2 cellular contexts compared by ENCODE assay signal in the genomic region with DNA sequence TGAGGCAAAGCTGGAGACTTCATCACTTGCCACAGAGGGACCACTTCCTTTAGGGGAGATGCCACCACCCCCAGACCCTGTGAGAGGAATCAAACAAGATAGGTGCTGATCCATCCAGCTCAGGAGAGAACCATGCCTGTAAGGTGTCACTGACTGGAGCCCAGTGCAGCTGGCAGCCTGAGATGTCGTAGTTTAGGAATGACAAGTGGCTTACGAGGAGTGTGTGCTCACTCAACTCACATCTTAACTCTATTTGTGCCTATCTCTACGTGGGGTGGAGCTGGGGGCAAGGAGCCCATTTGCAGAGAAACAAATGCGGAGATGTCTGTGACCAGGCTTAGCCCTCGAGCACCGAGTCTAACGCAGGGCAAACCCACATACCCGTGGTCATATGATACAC.
TF ChIP-seq lines count a peak whose summit lies in the region.

No MANE protein-coding gene starts in this region.

TF ChIP-seq in GM23338, 12 proteins besides CTCF, POLR2A, EP300 and RAD21 (continues in another document):
- TF ChIP-seq, protein P1, sequence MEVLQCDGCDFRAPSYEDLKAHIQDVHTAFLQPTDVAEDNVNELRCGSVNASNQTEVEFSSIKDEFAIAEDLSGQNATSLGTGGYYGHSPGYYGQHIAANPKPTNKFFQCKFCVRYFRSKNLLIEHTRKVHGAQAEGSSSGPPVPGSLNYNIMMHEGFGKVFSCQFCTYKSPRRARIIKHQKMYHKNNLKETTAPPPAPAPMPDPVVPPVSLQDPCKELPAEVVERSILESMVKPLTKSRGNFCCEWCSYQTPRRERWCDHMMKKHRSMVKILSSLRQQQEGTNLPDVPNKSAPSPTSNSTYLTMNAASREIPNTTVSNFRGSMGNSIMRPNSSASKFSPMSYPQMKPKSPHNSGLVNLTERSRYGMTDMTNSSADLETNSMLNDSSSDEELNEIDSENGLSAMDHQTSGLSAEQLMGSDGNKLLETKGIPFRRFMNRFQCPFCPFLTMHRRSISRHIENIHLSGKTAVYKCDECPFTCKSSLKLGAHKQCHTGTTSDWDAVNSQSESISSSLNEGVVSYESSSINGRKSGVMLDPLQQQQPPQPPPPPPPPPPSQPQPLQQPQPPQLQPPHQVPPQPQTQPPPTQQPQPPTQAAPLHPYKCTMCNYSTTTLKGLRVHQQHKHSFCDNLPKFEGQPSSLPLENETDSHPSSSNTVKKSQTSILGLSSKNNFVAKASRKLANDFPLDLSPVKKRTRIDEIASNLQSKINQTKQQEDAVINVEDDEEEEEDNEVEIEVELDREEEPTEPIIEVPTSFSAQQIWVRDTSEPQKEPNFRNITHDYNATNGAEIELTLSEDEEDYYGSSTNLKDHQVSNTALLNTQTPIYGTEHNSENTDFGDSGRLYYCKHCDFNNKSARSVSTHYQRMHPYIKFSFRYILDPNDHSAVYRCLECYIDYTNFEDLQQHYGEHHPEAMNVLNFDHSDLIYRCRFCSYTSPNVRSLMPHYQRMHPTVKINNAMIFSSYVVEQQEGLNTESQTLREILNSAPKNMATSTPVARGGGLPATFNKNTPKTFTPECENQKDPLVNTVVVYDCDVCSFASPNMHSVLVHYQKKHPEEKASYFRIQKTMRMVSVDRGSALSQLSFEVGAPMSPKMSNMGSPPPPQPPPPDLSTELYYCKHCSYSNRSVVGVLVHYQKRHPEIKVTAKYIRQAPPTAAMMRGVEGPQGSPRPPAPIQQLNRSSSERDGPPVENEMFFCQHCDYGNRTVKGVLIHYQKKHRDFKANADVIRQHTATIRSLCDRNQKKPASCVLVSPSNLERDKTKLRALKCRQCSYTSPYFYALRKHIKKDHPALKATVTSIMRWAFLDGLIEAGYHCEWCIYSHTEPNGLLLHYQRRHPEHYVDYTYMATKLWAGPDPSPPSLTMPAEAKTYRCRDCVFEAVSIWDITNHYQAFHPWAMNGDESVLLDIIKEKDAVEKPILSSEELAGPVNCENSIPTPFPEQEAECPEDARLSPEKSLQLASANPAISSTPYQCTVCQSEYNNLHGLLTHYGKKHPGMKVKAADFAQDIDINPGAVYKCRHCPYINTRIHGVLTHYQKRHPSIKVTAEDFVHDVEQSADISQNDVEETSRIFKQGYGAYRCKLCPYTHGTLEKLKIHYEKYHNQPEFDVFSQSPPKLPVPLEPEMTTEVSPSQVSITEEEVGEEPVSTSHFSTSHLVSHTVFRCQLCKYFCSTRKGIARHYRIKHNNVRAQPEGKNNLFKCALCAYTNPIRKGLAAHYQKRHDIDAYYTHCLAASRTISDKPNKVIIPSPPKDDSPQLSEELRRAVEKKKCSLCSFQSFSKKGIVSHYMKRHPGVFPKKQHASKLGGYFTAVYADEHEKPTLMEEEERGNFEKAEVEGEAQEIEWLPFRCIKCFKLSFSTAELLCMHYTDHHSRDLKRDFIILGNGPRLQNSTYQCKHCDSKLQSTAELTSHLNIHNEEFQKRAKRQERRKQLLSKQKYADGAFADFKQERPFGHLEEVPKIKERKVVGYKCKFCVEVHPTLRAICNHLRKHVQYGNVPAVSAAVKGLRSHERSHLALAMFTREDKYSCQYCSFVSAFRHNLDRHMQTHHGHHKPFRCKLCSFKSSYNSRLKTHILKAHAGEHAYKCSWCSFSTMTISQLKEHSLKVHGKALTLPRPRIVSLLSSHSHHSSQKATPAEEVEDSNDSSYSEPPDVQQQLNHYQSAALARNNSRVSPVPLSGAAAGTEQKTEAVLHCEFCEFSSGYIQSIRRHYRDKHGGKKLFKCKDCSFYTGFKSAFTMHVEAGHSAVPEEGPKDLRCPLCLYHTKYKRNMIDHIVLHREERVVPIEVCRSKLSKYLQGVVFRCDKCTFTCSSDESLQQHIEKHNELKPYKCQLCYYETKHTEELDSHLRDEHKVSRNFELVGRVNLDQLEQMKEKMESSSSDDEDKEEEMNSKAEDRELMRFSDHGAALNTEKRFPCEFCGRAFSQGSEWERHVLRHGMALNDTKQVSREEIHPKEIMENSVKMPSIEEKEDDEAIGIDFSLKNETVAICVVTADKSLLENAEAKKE (CRISPR knock-in tag; IDR thresholded peaks at IDR 0.05), result no peak
- TF ChIP-seq, protein P2, sequence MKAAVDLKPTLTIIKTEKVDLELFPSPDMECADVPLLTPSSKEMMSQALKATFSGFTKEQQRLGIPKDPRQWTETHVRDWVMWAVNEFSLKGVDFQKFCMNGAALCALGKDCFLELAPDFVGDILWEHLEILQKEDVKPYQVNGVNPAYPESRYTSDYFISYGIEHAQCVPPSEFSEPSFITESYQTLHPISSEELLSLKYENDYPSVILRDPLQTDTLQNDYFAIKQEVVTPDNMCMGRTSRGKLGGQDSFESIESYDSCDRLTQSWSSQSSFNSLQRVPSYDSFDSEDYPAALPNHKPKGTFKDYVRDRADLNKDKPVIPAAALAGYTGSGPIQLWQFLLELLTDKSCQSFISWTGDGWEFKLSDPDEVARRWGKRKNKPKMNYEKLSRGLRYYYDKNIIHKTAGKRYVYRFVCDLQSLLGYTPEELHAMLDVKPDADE (IDR thresholded peaks at IDR 0.05), result no peak
- TF ChIP-seq ZNF114 (CRISPR knock-in tag; IDR thresholded peaks at IDR 0.05), result no peak
- TF ChIP-seq ZNF331 (CRISPR knock-in tag; IDR thresholded peaks at IDR 0.05; ENCODE audit: low read depth), result no peak
- TF ChIP-seq EZH2phosphoT487 (IDR thresholded peaks at IDR 0.05; ENCODE audit: unreplicated experiment), result no peak
- TF ChIP-seq EZH2 (IDR thresholded peaks at IDR 0.05; ENCODE audit: low read depth, unreplicated experiment), result no peak
- no peak for TF ChIP-seq POLR2AphosphoS5 (IDR thresholded peaks at IDR 0.05; ENCODE audit: low read depth)
- TF ChIP-seq CREB1 (CRISPR knock-in tag; IDR thresholded peaks at IDR 0.05; ENCODE audit: low read depth), result no peak
- no peak for TF ChIP-seq NANOG (IDR thresholded peaks at IDR 0.05; ENCODE audit: borderline replicate concordance)
- TF ChIP-seq, protein P3, sequence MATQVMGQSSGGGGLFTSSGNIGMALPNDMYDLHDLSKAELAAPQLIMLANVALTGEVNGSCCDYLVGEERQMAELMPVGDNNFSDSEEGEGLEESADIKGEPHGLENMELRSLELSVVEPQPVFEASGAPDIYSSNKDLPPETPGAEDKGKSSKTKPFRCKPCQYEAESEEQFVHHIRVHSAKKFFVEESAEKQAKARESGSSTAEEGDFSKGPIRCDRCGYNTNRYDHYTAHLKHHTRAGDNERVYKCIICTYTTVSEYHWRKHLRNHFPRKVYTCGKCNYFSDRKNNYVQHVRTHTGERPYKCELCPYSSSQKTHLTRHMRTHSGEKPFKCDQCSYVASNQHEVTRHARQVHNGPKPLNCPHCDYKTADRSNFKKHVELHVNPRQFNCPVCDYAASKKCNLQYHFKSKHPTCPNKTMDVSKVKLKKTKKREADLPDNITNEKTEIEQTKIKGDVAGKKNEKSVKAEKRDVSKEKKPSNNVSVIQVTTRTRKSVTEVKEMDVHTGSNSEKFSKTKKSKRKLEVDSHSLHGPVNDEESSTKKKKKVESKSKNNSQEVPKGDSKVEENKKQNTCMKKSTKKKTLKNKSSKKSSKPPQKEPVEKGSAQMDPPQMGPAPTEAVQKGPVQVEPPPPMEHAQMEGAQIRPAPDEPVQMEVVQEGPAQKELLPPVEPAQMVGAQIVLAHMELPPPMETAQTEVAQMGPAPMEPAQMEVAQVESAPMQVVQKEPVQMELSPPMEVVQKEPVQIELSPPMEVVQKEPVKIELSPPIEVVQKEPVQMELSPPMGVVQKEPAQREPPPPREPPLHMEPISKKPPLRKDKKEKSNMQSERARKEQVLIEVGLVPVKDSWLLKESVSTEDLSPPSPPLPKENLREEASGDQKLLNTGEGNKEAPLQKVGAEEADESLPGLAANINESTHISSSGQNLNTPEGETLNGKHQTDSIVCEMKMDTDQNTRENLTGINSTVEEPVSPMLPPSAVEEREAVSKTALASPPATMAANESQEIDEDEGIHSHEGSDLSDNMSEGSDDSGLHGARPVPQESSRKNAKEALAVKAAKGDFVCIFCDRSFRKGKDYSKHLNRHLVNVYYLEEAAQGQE (IDR thresholded peaks at IDR 0.05; ENCODE audit: unreplicated experiment), result no peak

TF ChIP-seq in WTC11, 78 proteins besides CTCF, POLR2A, EP300 and RAD21 (continued from another document):
- TF ChIP-seq, protein P4, sequence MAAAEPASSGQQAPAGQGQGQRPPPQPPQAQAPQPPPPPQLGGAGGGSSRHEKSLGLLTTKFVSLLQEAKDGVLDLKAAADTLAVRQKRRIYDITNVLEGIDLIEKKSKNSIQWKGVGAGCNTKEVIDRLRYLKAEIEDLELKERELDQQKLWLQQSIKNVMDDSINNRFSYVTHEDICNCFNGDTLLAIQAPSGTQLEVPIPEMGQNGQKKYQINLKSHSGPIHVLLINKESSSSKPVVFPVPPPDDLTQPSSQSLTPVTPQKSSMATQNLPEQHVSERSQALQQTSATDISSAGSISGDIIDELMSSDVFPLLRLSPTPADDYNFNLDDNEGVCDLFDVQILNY (CRISPR knock-in tag; IDR thresholded peaks at IDR 0.05), result no peak
- TF ChIP-seq ESRRA (CRISPR knock-in tag; IDR thresholded peaks at IDR 0.05; ENCODE audit: borderline replicate concordance) (no peak), NR1H2 (CRISPR knock-in tag; IDR thresholded peaks at IDR 0.05) (no peak), CREM (CRISPR knock-in tag; IDR thresholded peaks at IDR 0.05) (no peak), ZBTB21 (CRISPR knock-in tag; IDR thresholded peaks at IDR 0.05; ENCODE audit: borderline replicate concordance) (no peak), NR2C2 (CRISPR knock-in tag; IDR thresholded peaks at IDR 0.05) (no peak)
- TF ChIP-seq, protein P5, sequence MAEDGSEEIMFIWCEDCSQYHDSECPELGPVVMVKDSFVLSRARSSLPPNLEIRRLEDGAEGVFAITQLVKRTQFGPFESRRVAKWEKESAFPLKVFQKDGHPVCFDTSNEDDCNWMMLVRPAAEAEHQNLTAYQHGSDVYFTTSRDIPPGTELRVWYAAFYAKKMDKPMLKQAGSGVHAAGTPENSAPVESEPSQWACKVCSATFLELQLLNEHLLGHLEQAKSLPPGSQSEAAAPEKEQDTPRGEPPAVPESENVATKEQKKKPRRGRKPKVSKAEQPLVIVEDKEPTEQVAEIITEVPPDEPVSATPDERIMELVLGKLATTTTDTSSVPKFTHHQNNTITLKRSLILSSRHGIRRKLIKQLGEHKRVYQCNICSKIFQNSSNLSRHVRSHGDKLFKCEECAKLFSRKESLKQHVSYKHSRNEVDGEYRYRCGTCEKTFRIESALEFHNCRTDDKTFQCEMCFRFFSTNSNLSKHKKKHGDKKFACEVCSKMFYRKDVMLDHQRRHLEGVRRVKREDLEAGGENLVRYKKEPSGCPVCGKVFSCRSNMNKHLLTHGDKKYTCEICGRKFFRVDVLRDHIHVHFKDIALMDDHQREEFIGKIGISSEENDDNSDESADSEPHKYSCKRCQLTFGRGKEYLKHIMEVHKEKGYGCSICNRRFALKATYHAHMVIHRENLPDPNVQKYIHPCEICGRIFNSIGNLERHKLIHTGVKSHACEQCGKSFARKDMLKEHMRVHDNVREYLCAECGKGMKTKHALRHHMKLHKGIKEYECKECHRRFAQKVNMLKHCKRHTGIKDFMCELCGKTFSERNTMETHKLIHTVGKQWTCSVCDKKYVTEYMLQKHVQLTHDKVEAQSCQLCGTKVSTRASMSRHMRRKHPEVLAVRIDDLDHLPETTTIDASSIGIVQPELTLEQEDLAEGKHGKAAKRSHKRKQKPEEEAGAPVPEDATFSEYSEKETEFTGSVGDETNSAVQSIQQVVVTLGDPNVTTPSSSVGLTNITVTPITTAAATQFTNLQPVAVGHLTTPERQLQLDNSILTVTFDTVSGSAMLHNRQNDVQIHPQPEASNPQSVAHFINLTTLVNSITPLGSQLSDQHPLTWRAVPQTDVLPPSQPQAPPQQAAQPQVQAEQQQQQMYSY (CRISPR knock-in tag; IDR thresholded peaks at IDR 0.05), result no peak
